16 cellular contexts compared by ENCODE assay signal in genomic region chr5:173613433-173614144, GRCh38. TPM values are rescaled to one million over a fixed set of nuclear protein-coding genes. Genes with fewer than 3 reads are reported as not detected.
DNase-seq lines count a peak whose midpoint lies in the region; TF ChIP-seq lines count a peak whose summit lies in the region.
"Had no signal": no experiment of that assay in that cellular context is flagged by ENCODE, and none has a peak within 500 bp of the region (broad histone marks: within the 10 kb centered on the region; RNA-seq: fewer than 3 reads in every experiment).

No MANE protein-coding gene starts in this region.

- peak overlapping the region; percentile 27 for H3K4me3 Mint-ChIP-seq in activated naive CD4-positive, alpha-beta T cell treated with anti-CD3 and anti-CD28 coated beads for 36 hours

- intact Hi-C loops in activated naive CD4-positive, alpha-beta T cell treated with anti-CD3 and anti-CD28 coated beads for 36 hours (cut with micrococcal nuclease), result no loop called here
- intact Hi-C loops in PC-9 (cut with micrococcal nuclease; ENCODE audit: unreplicated experiment), result loop anchor here (10.0 kb wide), 1 partner anchor 289 kb away; the partner anchor contains the start of gene STC2

- peaks cover 72% of the 10 kb centered on the region for H3K79me2 ChIP-seq in PC-9 (ENCODE audit: low read depth)

- POLR2A ChIA-PET in PC-9 (lab: Charles Lee; ENCODE audit: unreplicated experiment), result no interaction called here

- peaks cover 53% of the 10 kb centered on the region for H4K20me1 ChIP-seq in PC-9 (ENCODE audit: insufficient read depth)

- CTCF ChIA-PET in activated naive CD4-positive, alpha-beta T cell treated with anti-CD3 and anti-CD28 coated beads for 36 hours (lab: Charles Lee), result no interaction called here
- CTCF ChIA-PET in PC-9 (lab: Charles Lee), result no interaction called here

- DNase-seq in activated naive CD4-positive, alpha-beta T cell treated with anti-CD3 and anti-CD28 coated beads for 36 hours, result no peak
- no peak for DNase-seq in activated naive CD4-positive, alpha-beta T cell treated with anti-CD3 and anti-CD28 coated beads, Interleukin-2, amount 50 U/mL, for 16 hours
- DNase-seq in PC-9, result no peak
- DNase-seq in activated gamma-delta T cell treated with Interleukin-2 at 50 U/mL for 16 hours, result no peak
- no peak for DNase-seq in NCI-H82 (lab: John Stamatoyannopoulos, UW)
- DNase-seq in A172 (ENCODE audit: low spot score), result no peak
- DNase-seq: DMS79 treated with DMSO at 0.1 percent for 48 hours, left ventricle myocardium superior, NCI-H1105 treated with DMSO at 0.1 percent for 48 hours, NCI-H446 treated with DMSO at 0.1 percent for 48 hours, T1000 had no signal

- peak overlapping the region; percentile 99 for H3K4me2 ChIP-seq in PC-9

- H3K9me3 ChIP-seq in PC-9 (ENCODE audit: insufficient read depth, low read depth), result no peaks in the 10 kb centered on the region
- H3K9me3 ChIP-seq in iPS-20b (ENCODE audit: insufficient read depth, low read depth, low read length), result no peaks in the 10 kb centered on the region
- no peaks in the 10 kb centered on the region for H3K9me3 ChIP-seq in subcutaneous abdominal adipose tissue (ENCODE audit: control insufficient read depth in 5 of 5, low read length in 5 of 5)
- H3K9me3 ChIP-seq: tibial nerve had no signal

- H3K27me3 Mint-ChIP-seq in activated naive CD4-positive, alpha-beta T cell treated with anti-CD3 and anti-CD28 coated beads for 36 hours (ENCODE audit: low read depth), result no peaks in the 10 kb centered on the region

- H3K9me2 ChIP-seq in PC-9 (ENCODE audit: insufficient read depth), result no peaks in the 10 kb centered on the region

- TF ChIP-seq CTCF in PC-9 (conservative IDR thresholded peaks at IDR 0.05), result no peak

- no peaks in the 10 kb centered on the region for H3K9me3 Mint-ChIP-seq in activated naive CD4-positive, alpha-beta T cell treated with anti-CD3 and anti-CD28 coated beads for 36 hours
- H3K9me3 Mint-ChIP-seq: activated naive CD4-positive, alpha-beta T cell treated with anti-CD3 and anti-CD28 coated beads, Interleukin-2, amount 50 U/mL, for 72 hours had no signal

- H3K27ac ChIP-seq in PC-9, result no peak overlapping the region
- H3K27ac ChIP-seq in iPS-20b (ENCODE audit: low read length), result no peak overlapping the region
- H3K27ac ChIP-seq in subcutaneous abdominal adipose tissue (ENCODE audit: low read depth, low read length), result peak overlapping the region; percentile 11
- H3K27ac ChIP-seq: skin epidermis, tibial nerve had no signal

- no peaks in the 10 kb centered on the region for H3F3A ChIP-seq in PC-9 (ENCODE audit: insufficient read depth, low read depth)

- no peak overlapping the region for H3K27ac Mint-ChIP-seq in activated naive CD4-positive, alpha-beta T cell treated with anti-CD3 and anti-CD28 coated beads for 36 hours

- peaks cover 32% of the 10 kb centered on the region for H3K36me3 Mint-ChIP-seq in activated naive CD4-positive, alpha-beta T cell treated with anti-CD3 and anti-CD28 coated beads for 36 hours (ENCODE audit: low read depth)

- H3K4me1 ChIP-seq in PC-9 (replicated peaks; ENCODE audit: insufficient read depth) (peaks cover 27% of the 10 kb centered on the region), iPS-20b (ENCODE audit: insufficient read depth, low read length) (peaks cover 18% of the 10 kb centered on the region; the same call in 1 of the 2 replicates), subcutaneous abdominal adipose tissue (ENCODE audit: control insufficient read depth in 5 of 5, insufficient read depth in 5 of 5, low read length in 5 of 5) (peaks cover 7 to 58% (median 43%) of the 10 kb centered on the region in 5 donors)

- no peak overlapping the region; the same call in 1 of the 2 replicates for H3K4me3 ChIP-seq in PC-9
- peak overlapping the region; percentile 95; the same call in 1 of the 2 replicates for H3K4me3 ChIP-seq in iPS-20b (ENCODE audit: low read length)
- no peak overlapping the region for H3K4me3 ChIP-seq in subcutaneous abdominal adipose tissue (ENCODE audit: low read depth in 1 of 5, low read length in 5 of 5)
- H3K4me3 ChIP-seq: skin epidermis had no signal

- BruUV-seq in PC-9 (replicated peaks; lab: Mats Ljungman, UMichigan), result no TSS peak

- no peak overlapping the region for H2AFZ ChIP-seq in PC-9

- peak overlapping the region; percentile 91; the same call in 1 of the 2 replicates for H3K9ac ChIP-seq in iPS-20b (ENCODE audit: low read depth, low read length)
- no peak overlapping the region for H3K9ac ChIP-seq in subcutaneous abdominal adipose tissue (ENCODE audit: low read length in 5 of 5)

- H3K36me3 ChIP-seq in PC-9 (ENCODE audit: low read depth) (peaks cover 22% of the 10 kb centered on the region), iPS-20b (ENCODE audit: insufficient read depth, low read depth, low read length) (peaks cover 52% of the 10 kb centered on the region), subcutaneous abdominal adipose tissue (ENCODE audit: control insufficient read depth in 5 of 5, insufficient read depth in 5 of 5, low read length in 5 of 5) (peaks cover 13 to 46% (median 28%) of the 10 kb centered on the region in 5 donors)

- H3K27me3 ChIP-seq in PC-9 (ENCODE audit: insufficient read depth, low read depth), result no peaks in the 10 kb centered on the region
- H3K27me3 ChIP-seq in iPS-20b (ENCODE audit: insufficient read depth, low read length), result no peaks in the 10 kb centered on the region
- no peaks in the 10 kb centered on the region for H3K27me3 ChIP-seq in subcutaneous abdominal adipose tissue (ENCODE audit: control insufficient read depth in 5 of 5, insufficient read depth in 4 of 5, low read length in 5 of 5)
- H3K27me3 ChIP-seq: tibial nerve had no signal

- peaks cover 49% of the 10 kb centered on the region for H3K4me1 Mint-ChIP-seq in activated naive CD4-positive, alpha-beta T cell treated with anti-CD3 and anti-CD28 coated beads for 36 hours (ENCODE audit: low read depth)

RNA-seq across cellular contexts. Expression of gene BOD1, which starts 2.9 kb away (rescaled TPM):
- 10 to 100 TPM; 35.3 to 36.9 TPM for total RNA-seq in activated naive CD4-positive, alpha-beta T cell treated with anti-CD3 and anti-CD28 coated beads for 36 hours
- 62.2 and 73.2 TPM in 2 replicates for total RNA-seq in PC-9 (2021)
- total RNA-seq in A172 (2014; rRNA removed; shearing (Covaris generic)), result 80.6 and 83.8 TPM in 2 replicates
